29 cellular contexts compared by ENCODE assay signal in genomic region chr11:113263458-113264095, GRCh38.
"Had no signal": no experiment of that assay in that cellular context is flagged by ENCODE, and none has a peak within 500 bp of the region (broad histone marks: within the 10 kb centered on the region; RNA-seq: fewer than 3 reads in every experiment).

No MANE protein-coding gene starts in this region.

- H3K4me3 ChIP-seq: body of pancreas, heart left ventricle, lung, ovary, prostate gland, smooth muscle cell, upper lobe of right lung had no signal

- H3K4me2 ChIP-seq: smooth muscle cell had no signal

- DNase-seq: activated CD4-positive, alpha-beta T cell treated with anti-CD3 and anti-CD28 coated beads for 4 hours; activated CD4-positive, alpha-beta T cell treated with anti-CD3 and anti-CD28 coated beads, Interleukin-2, amount 50 U/mL, for 4 hours; activated naive CD4-positive, alpha-beta T cell; activated T-cell treated with anti-CD3 and anti-CD28 coated beads for 4 hours; activated T-cell treated with anti-CD3 and anti-CD28 coated beads, Interleukin-2, amount 50 U/mL, for 72 hours; anterior cingulate cortex; body of pancreas; cortex of kidney; foreskin fibroblast; heart left ventricle; hypothalamus; immature natural killer cell; kidney; mesendoderm; ovary; retina; stimulated activated CD4-positive, alpha-beta T cell treated with anti-CD3 and anti-CD28 coated beads, Interleukin-1b, Interleukin-23, amount 100 ng/mL, for 48 hours; stimulated activated CD4-positive, alpha-beta T cell treated with anti-CD3 and anti-CD28 coated beads, Interleukin-4, amount 100 ng/mL, for 4 hours; stimulated activated CD8-positive, alpha-beta memory T cell treated with anti-CD3 and anti-CD28 coated beads, Interleukin-4, amount 100 ng/mL, for 48 hours; stimulated activated naive CD8-positive, alpha-beta T cell treated with anti-CD3 and anti-CD28 coated beads, Interleukin-15, amount 100 ng/mL, for 72 hours; substantia nigra; upper lobe of right lung had no signal

- H3K27me3 ChIP-seq: body of pancreas, heart left ventricle, ovary, upper lobe of right lung had no signal

- H3K27ac ChIP-seq: body of pancreas, heart left ventricle, ovary, prostate gland, upper lobe of right lung, VCaP had no signal

- ATAC-seq: activated naive CD4-positive, alpha-beta T cell treated with anti-CD3 and anti-CD28 coated beads, Interleukin-2, amount 50 U/mL, for 72 hours; activated T-cell treated with anti-CD3 and anti-CD28 coated beads, Interleukin-2, amount 50 U/mL, for 72 hours; body of pancreas; natural killer cell treated with Interleukin-12 subunit alpha and Interleukin-12 subunit beta and Interleukin-15 and Interleukin-18, amount 100 ng/mL, for 72 hours; stimulated activated memory B cell treated with anti-CD40 and anti-IgM and Interleukin-4, amounts not matched to agents 10 μg/mL and 1 μg/mL and 100 μg/mL, for 72 hours; stimulated activated naive CD8-positive, alpha-beta T cell treated with anti-CD3 and anti-CD28 coated beads, Interleukin-15, amount 100 ng/mL, for 72 hours had no signal

- H3K4me1 ChIP-seq: body of pancreas, prostate gland, upper lobe of right lung had no signal

- H3K36me3 ChIP-seq: ovary, prostate gland, upper lobe of right lung had no signal

- H3K9me3 ChIP-seq: body of pancreas, heart left ventricle, ovary, prostate gland, upper lobe of right lung had no signal
